ENCODE assay signal across 19 cellular contexts in the genomic region with DNA sequence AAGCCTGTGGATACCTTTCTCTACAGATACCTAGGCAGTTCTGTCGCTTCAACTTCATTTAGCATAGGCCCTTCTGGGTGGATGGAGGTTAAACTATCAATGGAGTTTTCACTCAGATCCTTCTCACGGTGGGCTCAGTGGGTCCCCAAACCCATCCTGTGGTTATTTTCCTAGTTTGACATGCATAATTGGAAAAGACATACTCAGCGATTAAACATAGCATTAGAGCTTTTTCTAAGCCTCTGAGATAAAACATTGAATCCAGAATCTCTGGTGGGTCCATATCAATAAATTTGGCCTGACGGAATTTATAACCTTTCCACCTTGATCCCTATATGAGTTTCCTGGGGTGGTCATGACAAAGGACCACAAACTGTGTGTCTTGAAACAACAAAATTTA. TPM values are rescaled to one million over a fixed set of nuclear protein-coding genes. Genes with fewer than 3 reads are reported as not detected.
DNase-seq lines count a peak whose midpoint lies in the region; ATAC-seq, FAIRE-seq and TF ChIP-seq lines count a peak whose summit lies in the region.
"Had no signal": no experiment of that assay in that cellular context is flagged by ENCODE, and none has a peak within 500 bp of the region (broad histone marks: within the 10 kb centered on the region; RNA-seq: fewer than 3 reads in every experiment).

No MANE protein-coding gene starts in this region.

- no peaks in the 10 kb centered on the region for H3K27me3 Mint-ChIP-seq in activated CD4-positive, alpha-beta T cell treated with anti-CD3 and anti-CD28 coated beads, Interleukin-2, amount 10 ng/mL, durations not matched to agents 7 days and 5 days
- H3K27me3 Mint-ChIP-seq in astrocyte (ENCODE audit: low read depth, unreplicated experiment): no peaks in the 10 kb centered on the region
- H3K27me3 Mint-ChIP-seq: dendritic cell treated with granulocyte-macrophage colony-stimulating factor and Interleukin-4, amounts not matched to agents 40 ng/mL and 50 ng/mL, for 4 days had no signal

- H3K4me3 ChIP-seq in GM23248 (peak overlapping the region; percentile 82; the same call in 1 of the 2 replicates), astrocyte (ENCODE audit: insufficient read depth, low read depth, low read length) (no peak overlapping the region), neural cell (ENCODE audit: low read length) (peak overlapping the region; percentile 97)

- H3K27ac ChIP-seq in GM23248 (no peak overlapping the region), astrocyte (ENCODE audit: low read depth, low read length) (no peak overlapping the region), neural cell (ENCODE audit: low read length) (no peak overlapping the region)
- H3K27ac ChIP-seq: WERI-Rb-1 had no signal

- H3F3A ChIP-seq in GM23248 (ENCODE audit: insufficient read depth) (peaks cover 32% of the 10 kb centered on the region), neural cell (ENCODE audit: insufficient read depth, low read length, poor library complexity, severe bottlenecking) (no peaks in the 10 kb centered on the region)

- H2AFZ ChIP-seq in GM23248: no peak overlapping the region
- no peak overlapping the region for H2AFZ ChIP-seq in astrocyte (ENCODE audit: low read depth, low read length)
- H2AFZ ChIP-seq in neural cell (ENCODE audit: low read depth, low read length): no peak overlapping the region

- H3K4me3 Mint-ChIP-seq in activated CD4-positive, alpha-beta T cell treated with anti-CD3 and anti-CD28 coated beads, Interleukin-2, amount 10 ng/mL, durations not matched to agents 7 days and 5 days: peak overlapping the region; percentile 91
- peak overlapping the region; percentile 97 for H3K4me3 Mint-ChIP-seq in astrocyte (ENCODE audit: unreplicated experiment)
- H3K4me3 Mint-ChIP-seq: dendritic cell treated with granulocyte-macrophage colony-stimulating factor and Interleukin-4, amounts not matched to agents 40 ng/mL and 50 ng/mL, for 4 days had no signal

- peaks cover 45% of the 10 kb centered on the region for H3K79me2 ChIP-seq in GM23248 (ENCODE audit: insufficient read depth)
- peaks cover 29% of the 10 kb centered on the region for H3K79me2 ChIP-seq in astrocyte (ENCODE audit: insufficient read depth, low read length)
- H3K79me2 ChIP-seq in neural cell (replicated peaks; ENCODE audit: insufficient read depth, low read length): peaks cover 22% of the 10 kb centered on the region

- H3K4me1 Mint-ChIP-seq in activated CD4-positive, alpha-beta T cell treated with anti-CD3 and anti-CD28 coated beads, Interleukin-2, amount 10 ng/mL, durations not matched to agents 7 days and 5 days: peaks cover 54% of the 10 kb centered on the region
- H3K4me1 Mint-ChIP-seq in astrocyte (ENCODE audit: low read depth, unreplicated experiment): peaks cover 16% of the 10 kb centered on the region

- H3K27me3 ChIP-seq in GM23248 (replicated peaks; ENCODE audit: insufficient read depth) (no peaks in the 10 kb centered on the region), astrocyte (ENCODE audit: insufficient read depth, low read length) (no peaks in the 10 kb centered on the region), neural cell (ENCODE audit: insufficient read depth, low read depth, low read length) (no peaks in the 10 kb centered on the region)

- in situ Hi-C loops in GM23248 (cut with MboI): no loop called here

- no peak for TF ChIP-seq CTCF in astrocyte (IDR thresholded peaks at IDR 0.05; ENCODE audit: insufficient read depth, low read depth, low read length)
- TF ChIP-seq CTCF in neural cell (IDR thresholded peaks at IDR 0.05; ENCODE audit: poor library complexity, severe bottlenecking): no peak
- no peak for TF ChIP-seq CTCF in omental fat pad (IDR thresholded peaks at IDR 0.05)

- H3K4me1 ChIP-seq in GM23248 (ENCODE audit: insufficient read depth) (peaks cover 40% of the 10 kb centered on the region), astrocyte (ENCODE audit: insufficient read depth, low read length) (peaks cover 22% of the 10 kb centered on the region)

- no peak overlapping the region for H3K9ac ChIP-seq in GM23248
- no peak overlapping the region for H3K9ac ChIP-seq in astrocyte (ENCODE audit: low read length)
- no peak overlapping the region for H3K9ac ChIP-seq in neural cell (ENCODE audit: low read length)

- FAIRE-seq in astrocyte (lab: Jason Lieb, UNC): no peak

- no peak for DNase-seq in activated CD4-positive, alpha-beta T cell treated with anti-CD3 and anti-CD28 coated beads, Interleukin-2, amount 10 ng/mL, durations not matched to agents 7 days and 5 days
- DNase-seq in activated CD4-positive, alpha-beta T cell treated with anti-CD3 and anti-CD28 coated beads for 48 hours: no peak
- DNase-seq in GM23248 (no peak), astrocyte (ENCODE audit: low read depth) (no peak), omental fat pad (ENCODE audit: low spot score) (no peak), OCI-M2 (lab: John Stamatoyannopoulos, UW; ENCODE audit: unreplicated experiment) (no peak)
- DNase-seq: activated CD8-positive, alpha-beta memory T cell treated with anti-CD3 and anti-CD28 coated beads, Interleukin-2, amount 50 U/mL, for 4 hours; anterior cingulate cortex; GF-D8; hippocampal formation; left cardiac atrium; NCI-H187 treated with DMSO at 0.1 percent for 48 hours; NCI-H510A treated with DMSO at 0.1 percent for 48 hours; OCI-M1; WERI-Rb-1 had no signal

- peak overlapping the region; percentile 95 for H3K27ac Mint-ChIP-seq in activated CD4-positive, alpha-beta T cell treated with anti-CD3 and anti-CD28 coated beads, Interleukin-2, amount 10 ng/mL, durations not matched to agents 7 days and 5 days
- no peak overlapping the region for H3K27ac Mint-ChIP-seq in astrocyte (ENCODE audit: unreplicated experiment)

- peaks cover 7% of the 10 kb centered on the region for H3K9me3 Mint-ChIP-seq in activated CD4-positive, alpha-beta T cell treated with anti-CD3 and anti-CD28 coated beads, Interleukin-2, amount 10 ng/mL, durations not matched to agents 7 days and 5 days
- H3K9me3 Mint-ChIP-seq in astrocyte (ENCODE audit: unreplicated experiment): no peaks in the 10 kb centered on the region
- H3K9me3 Mint-ChIP-seq: dendritic cell treated with granulocyte-macrophage colony-stimulating factor and Interleukin-4, amounts not matched to agents 40 ng/mL and 50 ng/mL, for 4 days had no signal

- H3K9me3 ChIP-seq in GM23248 (ENCODE audit: low read depth): no peaks in the 10 kb centered on the region
- no peaks in the 10 kb centered on the region for H3K9me3 ChIP-seq in astrocyte (ENCODE audit: insufficient read depth, low read depth, low read length)
- no peaks in the 10 kb centered on the region for H3K9me3 ChIP-seq in neural cell (ENCODE audit: low read length)
- H3K9me3 ChIP-seq: thoracic aorta had no signal

- no peak for TF ChIP-seq EP300 in neural cell (conservative IDR thresholded peaks at IDR 0.05; ENCODE audit: poor library complexity, severe bottlenecking)

- no peak for TF ChIP-seq RAD21 in neural cell (conservative IDR thresholded peaks at IDR 0.05)

- 96 to 97% methylated on average over 4 of the region's 4 CpGs for WGBS in GM23248 (ENCODE audit: low coverage in 1 of 2, low lambda C conversion rate in 2 of 2, missing lambda C conversion rate in 2 of 2), 2 experiments

- H3K36me3 ChIP-seq in GM23248 (ENCODE audit: low read depth): no peaks in the 10 kb centered on the region
- no peaks in the 10 kb centered on the region for H3K36me3 ChIP-seq in astrocyte (ENCODE audit: insufficient read depth, low read length)
- no peaks in the 10 kb centered on the region for H3K36me3 ChIP-seq in neural cell (ENCODE audit: insufficient read depth, low read length)
- H3K36me3 ChIP-seq: thoracic aorta had no signal

- CTCF ChIA-PET in activated CD4-positive, alpha-beta T cell treated with anti-CD3 and anti-CD28 coated beads, Interleukin-2, amount 10 ng/mL, durations not matched to agents 7 days and 5 days (lab: Charles Lee): interaction anchor here (1.5 kb wide), 1 partner anchor 10 kb away, joined by 5 read pairs; no protein-coding TSS in a partner anchor

- H4K20me1 ChIP-seq in GM23248 (ENCODE audit: insufficient read depth): no peaks in the 10 kb centered on the region; the same call in 1 of the 2 replicates
- peaks cover 28% of the 10 kb centered on the region for H4K20me1 ChIP-seq in astrocyte (ENCODE audit: insufficient read depth, low read length)
- H4K20me1 ChIP-seq in neural cell (ENCODE audit: insufficient read depth): no peaks in the 10 kb centered on the region

- ATAC-seq in omental fat pad (ENCODE audit: low FRiP score) (no peak), HG03469 (IDR thresholded peaks at IDR 0.05; ENCODE audit: unreplicated experiment) (no peak)
- ATAC-seq: left cardiac atrium had no signal

- H3K4me2 ChIP-seq in GM23248 (ENCODE audit: unreplicated experiment): peak overlapping the region; percentile 88
- no peak overlapping the region for H3K4me2 ChIP-seq in astrocyte (ENCODE audit: low read length)
- H3K4me2 ChIP-seq in neural cell (ENCODE audit: low read length): peak overlapping the region; percentile 99

- POLR2A ChIA-PET in activated CD4-positive, alpha-beta T cell treated with anti-CD3 and anti-CD28 coated beads, Interleukin-2, amount 10 ng/mL, durations not matched to agents 7 days and 5 days (lab: Charles Lee): no interaction called here

- H3K36me3 Mint-ChIP-seq in activated CD4-positive, alpha-beta T cell treated with anti-CD3 and anti-CD28 coated beads, Interleukin-2, amount 10 ng/mL, durations not matched to agents 7 days and 5 days (ENCODE audit: low read depth): peaks cover 34% of the 10 kb centered on the region
- H3K36me3 Mint-ChIP-seq in astrocyte (ENCODE audit: low read depth, unreplicated experiment): no peaks in the 10 kb centered on the region

- H3K9me2 ChIP-seq in GM23248 (ENCODE audit: insufficient read depth) (no peaks in the 10 kb centered on the region), neural cell (ENCODE audit: insufficient read depth, low read length) (no peaks in the 10 kb centered on the region)

TF ChIP-seq in neural cell, 6 proteins besides CTCF, POLR2A, EP300 and RAD21 (continues in another document):
- no peak for TF ChIP-seq SMC3 (conservative IDR thresholded peaks at IDR 0.05; ENCODE audit: poor library complexity)
- no peak for TF ChIP-seq EZH2 (IDR thresholded peaks at IDR 0.05; ENCODE audit: borderline replicate concordance, insufficient read depth, low read length, poor library complexity, severe bottlenecking)
- no peak for TF ChIP-seq TAF1 (IDR thresholded peaks at IDR 0.05; ENCODE audit: low read depth)
- TF ChIP-seq MXI1 (conservative IDR thresholded peaks at IDR 0.05; ENCODE audit: poor library complexity, severe bottlenecking): no peak
- TF ChIP-seq POLR2AphosphoS5 (IDR thresholded peaks at IDR 0.05): no peak

RNA-seq across cellular contexts. Expression of a gene that starts 1.8 kb away (rescaled TPM):
- 10 to 100 TPM; 62.5 to 63.2 TPM for total RNA-seq in activated CD4-positive, alpha-beta T cell treated with anti-CD3 and anti-CD28 coated beads, Interleukin-2, amount 10 ng/mL, durations not matched to agents 7 days and 5 days
- 24.4 and 36.8 TPM in 2 replicates for total RNA-seq in GM23248 (2014; rRNA removed; shearing (Covaris generic))
- 12.8 and 13.7 TPM in 2 replicates for polyA plus RNA-seq in GM23248 (2016; fragmentation: Nextera tagmentation; extraction: Ambion mirVana)
- 28.1 and 29.0 TPM in 2 replicates for total RNA-seq in astrocyte
- 12.7 and 19.9 TPM in 2 replicates for polyA plus RNA-seq in neural cell
- 25.5 and 27.5 TPM in 2 replicates for polyA minus RNA-seq in neural cell
- 10 to 100 TPM; 28.3 to 55.0 (median 30.3) TPM for total RNA-seq in omental fat pad
